ENCODE assay signal across 25 cellular contexts in the genomic region with DNA sequence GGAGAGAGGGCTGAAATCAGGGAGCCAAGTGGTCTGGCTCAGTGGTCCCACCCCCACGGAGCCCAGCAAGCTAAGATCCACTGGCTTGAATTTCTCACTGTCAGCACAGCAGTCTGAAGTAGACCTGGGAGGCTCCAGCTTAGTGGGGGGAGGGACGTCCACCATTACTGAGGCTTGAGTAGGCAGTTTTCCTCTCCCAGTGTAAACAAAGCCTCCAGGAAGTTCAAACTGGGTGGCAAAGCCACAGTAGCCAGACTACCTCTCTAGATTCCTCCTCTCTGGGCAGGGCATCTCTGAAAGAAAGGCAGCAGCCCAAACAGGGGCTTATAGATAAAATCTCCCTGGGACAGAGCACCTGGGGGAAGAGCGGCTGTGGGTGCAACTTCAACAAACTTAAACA.
DNase-seq lines count a peak whose midpoint lies in the region; TF ChIP-seq lines count a peak whose summit lies in the region.
"Had no signal": no experiment of that assay in that cellular context is flagged by ENCODE, and none has a peak within 500 bp of the region (broad histone marks: within the 10 kb centered on the region; RNA-seq: fewer than 3 reads in every experiment).

No MANE protein-coding gene starts in this region.

- no peak for TF ChIP-seq CTCF in progenitor cell of endocrine pancreas (IDR thresholded peaks at IDR 0.05; ENCODE audit: unreplicated experiment)

- H3K4me3 Mint-ChIP-seq in progenitor cell of endocrine pancreas (ENCODE audit: low read depth) = no peak overlapping the region
- H3K4me3 Mint-ChIP-seq: activated naive CD4-positive, alpha-beta T cell treated with anti-CD3 and anti-CD28 coated beads, Interleukin-2, amount 50 U/mL, for 24 hours; CD14-positive monocyte; naive thymus-derived CD8-positive, alpha-beta T cell had no signal

- peaks cover 4% of the 10 kb centered on the region for H3K9me3 Mint-ChIP-seq in progenitor cell of endocrine pancreas (ENCODE audit: low read depth)

- DNase-seq in ELF-1 (ENCODE audit: low read depth, low spot score) = peak; percentile 69
- DNase-seq in NCI-H510A treated with DMSO at 0.1 percent for 48 hours (lab: John Stamatoyannopoulos, UW) = peak; percentile 62
- peak; percentile 1 for DNase-seq in iris pigment epithelial cell (ENCODE audit: low read depth)
- no peak for DNase-seq in progenitor cell of endocrine pancreas (ENCODE audit: low spot score, unreplicated experiment)
- DNase-seq in ecto neural progenitor cell (ENCODE audit: low spot score) = no peak
- DNase-seq in NK-92 (lab: John Stamatoyannopoulos, UW; ENCODE audit: unreplicated experiment) = no peak
- DNase-seq in mesenteric fat pad (ENCODE audit: low spot score) = no peak
- DNase-seq in NCI-H69 (lab: John Stamatoyannopoulos, UW) = no peak
- DNase-seq: activated CD4-positive, alpha-beta T cell treated with anti-CD3 and anti-CD28 coated beads, Interleukin-2, amount 50 U/mL, for 48 hours; activated CD4-positive, CD25-positive, alpha-beta regulatory T cell; activated CD8-positive, alpha-beta memory T cell treated with anti-CD3 and anti-CD28 coated beads, Interleukin-2, amount 50 U/mL, for 4 hours; cerebellar nuclear complex; dorsolateral prefrontal cortex; head of caudate nucleus; left cardiac atrium; midbrain; naive thymus-derived CD8-positive, alpha-beta T cell; NCI-H1694 treated with DMSO at 0.1 percent for 48 hours; NCI-H748 treated with DMSO at 0.1 percent for 48 hours; ovary; stimulated activated CD8-positive, alpha-beta memory T cell treated with anti-CD3 and anti-CD28 coated beads, Interleukin-4, amount 100 ng/mL, for 48 hours; SW 1271; transverse colon had no signal

- H3K27me3 Mint-ChIP-seq in progenitor cell of endocrine pancreas = no peaks in the 10 kb centered on the region

- peaks cover 2% of the 10 kb centered on the region for H3K4me1 Mint-ChIP-seq in progenitor cell of endocrine pancreas (ENCODE audit: low read depth)
- H3K4me1 Mint-ChIP-seq: activated naive CD4-positive, alpha-beta T cell treated with anti-CD3 and anti-CD28 coated beads, Interleukin-2, amount 50 U/mL, for 24 hours; CD14-positive monocyte; naive thymus-derived CD8-positive, alpha-beta T cell had no signal

- no peaks in the 10 kb centered on the region for H3K36me3 Mint-ChIP-seq in progenitor cell of endocrine pancreas (ENCODE audit: insufficient read depth)
- H3K36me3 Mint-ChIP-seq: activated naive CD4-positive, alpha-beta T cell treated with anti-CD3 and anti-CD28 coated beads, Interleukin-2, amount 50 U/mL, for 24 hours; CD14-positive monocyte; naive thymus-derived CD8-positive, alpha-beta T cell had no signal

- H3K27ac Mint-ChIP-seq in progenitor cell of endocrine pancreas = peak overlapping the region; percentile 29
- H3K27ac Mint-ChIP-seq: activated naive CD4-positive, alpha-beta T cell treated with anti-CD3 and anti-CD28 coated beads, Interleukin-2, amount 50 U/mL, for 24 hours; CD14-positive monocyte had no signal

Comparison
In these comparisons a context has a peak if more than half of its experiments do, and no peak if none do; other contexts are left out.
1. DNase-seq: peak in ELF-1 (single experiment), NCI-H510A treated with DMSO at 0.1 percent for 48 hours (single experiment) and iris pigment epithelial cell (single experiment); none in progenitor cell of endocrine pancreas (single experiment), ecto neural progenitor cell (single experiment), NK-92 (single experiment), mesenteric fat pad (single experiment) and NCI-H69 (single experiment).